In genomic region chr1:156949127-156949526, GRCh38 we compare ENCODE assay signal across 20 cellular contexts. TPM values are rescaled to one million over a fixed set of nuclear protein-coding genes. Genes with fewer than 3 reads are reported as not detected.
DNase-seq lines count a peak whose midpoint lies in the region; ATAC-seq and TF ChIP-seq lines count a peak whose summit lies in the region.
"Had no signal": no experiment of that assay in that cellular context is flagged by ENCODE, and none has a peak within 500 bp of the region (broad histone marks: within the 10 kb centered on the region; RNA-seq: fewer than 3 reads in every experiment).

No MANE protein-coding gene starts in this region.

- H3K27ac ChIP-seq in cardiac muscle cell = peak overlapping the region; percentile 82
- H3K27ac ChIP-seq in right cardiac atrium (ENCODE audit: low read length) = no peak overlapping the region
- H3K27ac ChIP-seq in mesenchymal stem cell (ENCODE audit: low read length, poor library complexity, severe bottlenecking) = no peak overlapping the region
- no peak overlapping the region for H3K27ac ChIP-seq in dorsolateral prefrontal cortex
- H3K27ac ChIP-seq: C4-2B had no signal

- peaks cover 27% of the 10 kb centered on the region for H3K36me3 ChIP-seq in cardiac muscle cell
- peaks cover 71 to 96% of the 10 kb centered on the region in 2 experiments for H3K36me3 ChIP-seq in mesenchymal stem cell (ENCODE audit: control insufficient read depth in 1 of 2, insufficient read depth in 2 of 2, low read depth in 1 of 2, low read length in 2 of 2)

- H4K8ac ChIP-seq in mesenchymal stem cell (ENCODE audit: low read length) = no peak overlapping the region

- no peak overlapping the region for H2BK5ac ChIP-seq in mesenchymal stem cell (ENCODE audit: low read depth, low read length, poor library complexity, severe bottlenecking)

- intact Hi-C loops in right cardiac atrium (cut with DNase I) = no loop called here
- intact Hi-C loops in sciatic nerve (cut with DNase I) = no loop called here
- intact Hi-C loops in dorsolateral prefrontal cortex (cut with DNase I) = no loop called here

- no peak overlapping the region for H3K23ac ChIP-seq in mesenchymal stem cell (ENCODE audit: low read length in 2 of 2)

- H3K4me1 ChIP-seq in cardiac muscle cell (ENCODE audit: low read depth) = peaks cover 43% of the 10 kb centered on the region
- no peaks in the 10 kb centered on the region for H3K4me1 ChIP-seq in right cardiac atrium (ENCODE audit: control insufficient read depth, insufficient read depth, low read length)
- H3K4me1 ChIP-seq in mesenchymal stem cell (ENCODE audit: control insufficient read depth, insufficient read depth, low read depth, low read length) = no peaks in the 10 kb centered on the region

- no peak overlapping the region for H2BK12ac ChIP-seq in mesenchymal stem cell (ENCODE audit: low read length in 2 of 2)

- H3K18ac ChIP-seq in mesenchymal stem cell (ENCODE audit: low read depth in 1 of 2, low read length in 2 of 2) = no peak overlapping the region

- H2BK15ac ChIP-seq in mesenchymal stem cell (ENCODE audit: low read depth, poor library complexity, severe bottlenecking) = no peak overlapping the region

- no peak for TF ChIP-seq CTCF in cardiac muscle cell (IDR thresholded peaks at IDR 0.05; ENCODE audit: low read depth, low read length)
- TF ChIP-seq CTCF in choroid plexus epithelial cell (conservative IDR thresholded peaks at IDR 0.05; ENCODE audit: low read depth, low read length) = no peak
- TF ChIP-seq CTCF in dorsolateral prefrontal cortex (IDR thresholded peaks at IDR 0.05 in 54 of 56, conservative IDR thresholded peaks at IDR 0.05 in 2 of 56; ENCODE audit: low read depth in 1 of 56, partially characterized antibody in 56 of 56) = no peak

- H3K4ac ChIP-seq in mesenchymal stem cell (ENCODE audit: low read depth in 1 of 2, low read length in 2 of 2) = no peak overlapping the region

- no peaks in the 10 kb centered on the region for H3K27me3 ChIP-seq in cardiac muscle cell
- no peaks in the 10 kb centered on the region for H3K27me3 ChIP-seq in right cardiac atrium (ENCODE audit: control insufficient read depth, insufficient read depth)
- no peaks in the 10 kb centered on the region for H3K27me3 ChIP-seq in mesenchymal stem cell (ENCODE audit: control insufficient read depth in 1 of 2, insufficient read depth in 1 of 2, low read length in 2 of 2)
- no peaks in the 10 kb centered on the region for H3K27me3 ChIP-seq in dorsolateral prefrontal cortex

- no peak overlapping the region for H2AFZ ChIP-seq in mesenchymal stem cell (ENCODE audit: low read depth, low read length)

- H3K4me3 ChIP-seq in cardiac muscle cell = no peak overlapping the region
- no peak overlapping the region for H3K4me3 ChIP-seq in right cardiac atrium (ENCODE audit: low read length)
- H3K4me3 ChIP-seq in choroid plexus epithelial cell (ENCODE audit: low read depth, low read length) = no peak overlapping the region
- H3K4me3 ChIP-seq in mesenchymal stem cell (ENCODE audit: insufficient read depth in 1 of 2, low read depth in 1 of 2, low read length in 2 of 2) = no peak overlapping the region
- no peak overlapping the region for H3K4me3 ChIP-seq in dorsolateral prefrontal cortex
- H3K4me3 ChIP-seq: GM12878, K562 had no signal

- no peaks in the 10 kb centered on the region for H3K79me1 ChIP-seq in mesenchymal stem cell (replicated peaks; ENCODE audit: low read length, poor library complexity, severe bottlenecking)

- H3K9ac ChIP-seq in mesenchymal stem cell (ENCODE audit: low read length) = no peak overlapping the region

- H3K9me3 ChIP-seq in cardiac muscle cell (ENCODE audit: low read depth) (no peaks in the 10 kb centered on the region), right cardiac atrium (ENCODE audit: control insufficient read depth, low read length) (no peaks in the 10 kb centered on the region), mesenchymal stem cell (ENCODE audit: control insufficient read depth, low read length) (no peaks in the 10 kb centered on the region)

- H2AK5ac ChIP-seq in mesenchymal stem cell (ENCODE audit: low read length, severe bottlenecking) = no peak overlapping the region

- no peak for ATAC-seq in right cardiac atrium
- no peak for ATAC-seq in sciatic nerve
- no peak for ATAC-seq in GM21447 (IDR thresholded peaks at IDR 0.05; ENCODE audit: unreplicated experiment)

- no peak overlapping the region for H2BK120ac ChIP-seq in mesenchymal stem cell (ENCODE audit: low read depth, low read length)

- H3K14ac ChIP-seq in mesenchymal stem cell (ENCODE audit: low read length in 2 of 2) = no peak overlapping the region

- DNase-seq in cardiac muscle cell (ENCODE audit: low read depth in 1 of 2, low spot score in 1 of 2) (no peak), right cardiac atrium (no peak), choroid plexus epithelial cell (ENCODE audit: low read depth) (peak; percentile 12), mesenchymal stem cell (peak; percentile 12), sciatic nerve (ENCODE audit: low spot score) (peak; percentile 30), dorsolateral prefrontal cortex (no peak), NCI-H187 treated with DMSO at 0.1 percent for 48 hours (lab: John Stamatoyannopoulos, UW) (no peak)
- DNase-seq: ACHN; CD4-positive, alpha-beta T cell; DMS153; DMS79; GOT3; HFFc6; IMR-90 had no signal

- 74% methylated on average over 5 of the region's 5 CpGs for whole genome bisulfite sequencing in right cardiac atrium
- 66% methylated on average over 5 of the region's 5 CpGs for WGBS in mesenchymal stem cell

- H3K4me2 ChIP-seq in mesenchymal stem cell (ENCODE audit: low read length, poor library complexity, severe bottlenecking) = no peak overlapping the region

- H4K91ac ChIP-seq in mesenchymal stem cell (ENCODE audit: low read length) = no peak overlapping the region

RNA-seq across cellular contexts. Expression of gene LRRC71, which starts 28.7 kb away (rescaled TPM):
- 0.11 and 0.45 TPM in 2 replicates for total RNA-seq in cardiac muscle cell
- polyA plus RNA-seq in cardiac muscle cell = 0.24 and 0.69 TPM in 2 replicates
- total RNA-seq in right cardiac atrium = under 1 TPM in 1 of 4 donors, not detected in 3; 0.31 TPM
- polyA plus RNA-seq in right cardiac atrium = 0.18 TPM
- polyA plus RNA-seq in mesenchymal stem cell (2013, experiment 1 of 2) = 0.03 TPM
- 0.05 TPM for polyA plus RNA-seq in mesenchymal stem cell (2013, experiment 2 of 2)
- 2.5 TPM for total RNA-seq in sciatic nerve
- under 1 TPM in 11 of 120 experiments, not detected in 109; 0.23 to 0.84 (median 0.42) TPM for total RNA-seq in dorsolateral prefrontal cortex
- total RNA-seq: CD4-positive, alpha-beta T cell; G401; GM12878; H7; IMR-90 had no signal
- polyA plus RNA-seq: GM12878 had no signal

RNA-seq across cellular contexts. Expression of gene PEAR1, which starts 55.6 kb away (rescaled TPM):
- total RNA-seq in cardiac muscle cell (0.14 and 0.57 TPM in 2 replicates), right cardiac atrium (10 to 100 TPM in 1 of 4 donors, 1 to 10 TPM in 3; 6.6 to 10.3 (median 8.5) TPM), sciatic nerve (74.7 TPM), dorsolateral prefrontal cortex (10 to 100 TPM in 7 of 120 experiments, 1 to 10 TPM in 113; 1.9 to 15.2 (median 5.0) TPM)
- polyA plus RNA-seq in cardiac muscle cell (0.59 and 1.1 TPM in 2 replicates), right cardiac atrium (6.9 TPM)
- polyA plus RNA-seq in mesenchymal stem cell (2013, experiment 1 of 2) = 20.5 TPM
- 20.1 TPM for polyA plus RNA-seq in mesenchymal stem cell (2013, experiment 2 of 2)
- total RNA-seq: GM12878 had no signal
- polyA plus RNA-seq: GM12878 had no signal

Comparison
In these comparisons a context has a peak if more than half of its experiments do, and no peak if none do; other contexts are left out.
1. DNase-seq: peak in choroid plexus epithelial cell (single experiment), mesenchymal stem cell (single experiment) and sciatic nerve (single experiment); none in cardiac muscle cell (0 of 2), right cardiac atrium (0 of 3), dorsolateral prefrontal cortex (0 of 10) and NCI-H187 treated with DMSO at 0.1 percent for 48 hours (single experiment).